Comparison of ENCODE assay signal across 6 cellular contexts in the genomic region with DNA sequence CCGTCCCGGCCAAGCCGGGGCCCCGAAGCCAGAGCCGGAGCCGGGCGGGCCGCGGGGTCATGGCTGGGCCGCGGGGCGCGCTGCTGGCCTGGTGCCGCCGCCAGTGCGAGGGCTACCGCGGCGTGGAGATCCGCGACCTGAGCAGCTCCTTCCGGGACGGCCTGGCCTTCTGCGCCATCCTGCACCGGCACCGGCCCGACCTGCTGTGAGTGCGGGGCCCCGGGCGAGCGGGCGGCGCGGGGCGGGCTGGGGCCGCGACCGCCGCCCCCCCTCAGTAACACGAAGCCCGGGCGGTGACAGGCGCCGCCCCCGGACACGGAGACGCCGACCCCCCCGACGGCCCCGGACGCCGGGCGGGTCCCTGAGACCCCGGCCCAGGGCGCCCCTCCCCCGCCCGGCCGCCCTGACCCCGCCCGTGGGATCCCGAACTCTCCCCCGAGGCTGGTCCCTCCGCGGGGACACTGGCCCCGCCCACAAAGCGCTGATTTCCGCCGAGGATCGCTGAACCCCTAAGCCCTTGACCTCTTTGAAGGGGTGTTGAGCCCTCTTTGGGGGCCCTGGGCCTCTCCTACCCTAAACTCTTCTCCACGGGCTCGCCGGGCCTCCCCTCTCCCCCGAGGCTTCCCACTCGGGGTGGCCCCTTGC. TPM values are rescaled to one million over a fixed set of nuclear protein-coding genes. Genes with fewer than 3 reads are reported as not detected.
DNase-seq lines count a peak whose midpoint lies in the region; ATAC-seq, FAIRE-seq and TF ChIP-seq lines count a peak whose summit lies in the region.

No MANE protein-coding gene starts in this region.

- no peak for FAIRE-seq in H54 (lab: Jason Lieb, UNC)

- H3K27ac ChIP-seq in heart left ventricle (peak overlapping the region; percentile 71 to 92 (median 86)), subcutaneous abdominal adipose tissue (ENCODE audit: low read depth, low read length) (peak overlapping the region; percentile 81)

- H3K27me3 ChIP-seq in heart left ventricle, result no peaks in the 10 kb centered on the region
- no peaks in the 10 kb centered on the region for H3K27me3 ChIP-seq in subcutaneous abdominal adipose tissue (ENCODE audit: control insufficient read depth in 5 of 5, insufficient read depth in 4 of 5, low read length in 5 of 5)

- DNase-seq in AG09309 (ENCODE audit: low read depth), result no peak
- peak; percentile 34 for DNase-seq in H54 (ENCODE audit: insufficient read length, low spot score)
- peak; percentile 26 to 27 for DNase-seq in activated CD4-positive, alpha-beta T cell treated with anti-CD3 and anti-CD28 coated beads for 4 hours
- DNase-seq in heart left ventricle, result peak in 1 of 5 donors; percentile 40
- no peak for DNase-seq in NCI-H524 (lab: John Stamatoyannopoulos, UW)

- TF ChIP-seq CTCF in AG09309 (IDR thresholded peaks at IDR 0.05; ENCODE audit: control insufficient read depth, insufficient read depth, low read depth, low read length, missing control alignments) (no peak), heart left ventricle (IDR thresholded peaks at IDR 0.05) (no peak)

- no peak for TF ChIP-seq POLR2A in H54 (IDR thresholded peaks at IDR 0.05; ENCODE audit: low read depth, low read length)
- no peak for TF ChIP-seq POLR2A in heart left ventricle (IDR thresholded peaks at IDR 0.05)

- WGBS in heart left ventricle, 4 donors, result 1 to 4% (median 2%) methylated on average over 4 to 75 of the region's 75 CpGs

- H3K4me3 ChIP-seq in AG09309 (ENCODE audit: control insufficient read depth, low read depth, low read length), result peak overlapping the region; percentile 89
- peak overlapping the region; percentile 52 to 98 (median 68) for H3K4me3 ChIP-seq in heart left ventricle
- H3K4me3 ChIP-seq in subcutaneous abdominal adipose tissue (ENCODE audit: low read depth in 1 of 5, low read length in 5 of 5), result peak overlapping the region; percentile 60 to 74 (median 67)

- intact Hi-C loops in heart left ventricle (cut with DNase I), result loop anchor here in 2 of 10 donors (1.0 to 2.0 kb wide), 2 partner anchors 26 to 28 kb away; no protein-coding TSS in a partner anchor

- no peaks in the 10 kb centered on the region for H3K9me3 ChIP-seq in heart left ventricle
- no peaks in the 10 kb centered on the region for H3K9me3 ChIP-seq in subcutaneous abdominal adipose tissue (ENCODE audit: control insufficient read depth in 5 of 5, low read length in 5 of 5)

- H3K4me1 ChIP-seq in heart left ventricle (peaks cover 0 to 51% (median 26%) of the 10 kb centered on the region in 12 donors), subcutaneous abdominal adipose tissue (ENCODE audit: control insufficient read depth in 5 of 5, insufficient read depth in 5 of 5, low read length in 5 of 5) (peaks cover 11 to 46% (median 36%) of the 10 kb centered on the region in 5 donors)

- ATAC-seq in heart left ventricle, result peak in 1 of 4 donors; percentile 1

- H3K36me3 ChIP-seq in heart left ventricle, result no peaks in the 10 kb centered on the region
- no peaks in the 10 kb centered on the region for H3K36me3 ChIP-seq in subcutaneous abdominal adipose tissue (ENCODE audit: control insufficient read depth in 5 of 5, insufficient read depth in 5 of 5, low read length in 5 of 5)

- H3K9ac ChIP-seq in subcutaneous abdominal adipose tissue (ENCODE audit: low read length in 5 of 5), result peak overlapping the region in 4 of 5 donors; percentile 63 to 81 (median 80)

RNA-seq across cellular contexts. Expression of a gene that starts 0.4 kb away (rescaled TPM):
- total RNA-seq in heart left ventricle, result 10 to 100 TPM; 15.8 to 40.7 (median 17.8) TPM
- 10 to 100 TPM; 10.6 to 21.3 TPM for polyA plus RNA-seq in heart left ventricle

RNA-seq across cellular contexts. Expression of a gene that starts 46.9 kb away (rescaled TPM):
- total RNA-seq in heart left ventricle, result under 1 TPM in 7 of 9 donors, not detected in 2; 0.16 to 0.80 (median 0.44) TPM
- polyA plus RNA-seq in heart left ventricle, result under 1 TPM; 0.37 to 0.65 TPM

RNA-seq across cellular contexts. Expression of a gene that starts 47.0 kb away (rescaled TPM):
- total RNA-seq in heart left ventricle, result 100 to 1,000 TPM in 1 of 9 donors, 10 to 100 TPM in 8; 60.7 to 120 (median 77.5) TPM
- 100 to 1,000 TPM; 140 to 218 TPM for polyA plus RNA-seq in heart left ventricle

RNA-seq across cellular contexts. Expression of a gene that starts 57.3 kb away (rescaled TPM):
- 100 to 1,000 TPM; 237 to 456 (median 369) TPM for total RNA-seq in heart left ventricle
- polyA plus RNA-seq in heart left ventricle, result 100 to 1,000 TPM; 111 to 284 TPM

Comparison
In these comparisons a context has a peak if more than half of its experiments do, and no peak if none do; other contexts are left out.
1. DNase-seq: peak in H54 (single experiment) and activated CD4-positive, alpha-beta T cell treated with anti-CD3 and anti-CD28 coated beads for 4 hours (2 of 2); none in AG09309 (single experiment) and NCI-H524 (0 of 2).
2. Peak in every context shown above with its lines, with median percentiles within 50 percentile points of each other: H3K4me3 ChIP-seq.